1 cellular context compared by ENCODE assay signal in genomic region chr9:93625000-93625399, GRCh38.
TF ChIP-seq lines count a peak whose summit lies in the region.

No MANE protein-coding gene starts in this region.

TF ChIP-seq in IMR-90, 13 proteins besides CTCF, POLR2A, EP300 and RAD21:
- TF ChIP-seq SMC3 (IDR thresholded peaks at IDR 0.05; ENCODE audit: low read depth, low read length) (no peak), MAZ (IDR thresholded peaks at IDR 0.05; ENCODE audit: borderline replicate concordance, low read depth, low read length) (no peak), BHLHE40 (IDR thresholded peaks at IDR 0.05; ENCODE audit: low read depth, low read length) (no peak)
